In genomic region chr1:226687476-226687875, GRCh38 we compare ENCODE assay signal across 10 cellular contexts. TPM values are rescaled to one million over a fixed set of nuclear protein-coding genes. Genes with fewer than 3 reads are reported as not detected.
DNase-seq lines count a peak whose midpoint lies in the region; ATAC-seq, FAIRE-seq and TF ChIP-seq lines count a peak whose summit lies in the region.
"Had no signal": no experiment of that assay in that cellular context is flagged by ENCODE, and none has a peak within 500 bp of the region (broad histone marks: within the 10 kb centered on the region; RNA-seq: fewer than 3 reads in every experiment).

No MANE protein-coding gene starts in this region.

- H3K27ac Mint-ChIP-seq in activated naive CD8-positive, alpha-beta T cell treated with anti-CD3 and anti-CD28 coated beads for 36 hours = peak overlapping the region; percentile 98
- H3K27ac Mint-ChIP-seq in chondrocyte (ENCODE audit: unreplicated experiment) = no peak overlapping the region

- peak overlapping the region; percentile 14 for H3K4me3 Mint-ChIP-seq in activated naive CD8-positive, alpha-beta T cell treated with anti-CD3 and anti-CD28 coated beads for 36 hours
- H3K4me3 Mint-ChIP-seq in chondrocyte (ENCODE audit: unreplicated experiment) = no peak overlapping the region

- TF ChIP-seq CTCF in 22Rv1 (IDR thresholded peaks at IDR 0.05) (peak; percentile 3; the same call in 1 of the 2 replicates), Loucy (conservative IDR thresholded peaks at IDR 0.05; ENCODE audit: low read length) (peak; percentile 73), chondrocyte (IDR thresholded peaks at IDR 0.05) (no peak), D721Med (IDR thresholded peaks at IDR 0.05; ENCODE audit: insufficient read depth, missing control alignments) (no peak), prostate gland (IDR thresholded peaks at IDR 0.05) (peak in 2 of 4 experiments; percentile 13 to 15)

- H3K27ac ChIP-seq in 22Rv1 (no peak overlapping the region), prostate gland (no peak overlapping the region)

- no peak for FAIRE-seq in D721Med (lab: Jason Lieb, UNC)

- ATAC-seq in GM21786 (IDR thresholded peaks at IDR 0.05; ENCODE audit: unreplicated experiment) = no peak

- H3K4me1 ChIP-seq in Loucy (ENCODE audit: insufficient read depth, low read length, poor library complexity, severe bottlenecking) = peaks cover 2% of the 10 kb centered on the region
- peaks cover 2% of the 10 kb centered on the region for H3K4me1 ChIP-seq in prostate gland (replicated peaks)

- H3F3A ChIP-seq in Loucy (ENCODE audit: low read depth) = no peaks in the 10 kb centered on the region

- peaks cover 100% of the 10 kb centered on the region for H3K4me1 Mint-ChIP-seq in activated naive CD8-positive, alpha-beta T cell treated with anti-CD3 and anti-CD28 coated beads for 36 hours
- peaks cover 14% of the 10 kb centered on the region for H3K4me1 Mint-ChIP-seq in chondrocyte (ENCODE audit: low read depth)

- H3K36me3 Mint-ChIP-seq in activated naive CD8-positive, alpha-beta T cell treated with anti-CD3 and anti-CD28 coated beads for 36 hours = peaks cover 71% of the 10 kb centered on the region
- H3K36me3 Mint-ChIP-seq in chondrocyte (ENCODE audit: low read depth) = peaks cover 3% of the 10 kb centered on the region

- peaks cover 39% of the 10 kb centered on the region; the same call in 1 of the 2 replicates for H3K36me3 ChIP-seq in Loucy (ENCODE audit: insufficient read depth, low read length)
- no peaks in the 10 kb centered on the region for H3K36me3 ChIP-seq in prostate gland

- no peaks in the 10 kb centered on the region for H3K9me2 ChIP-seq in Loucy (replicated peaks; ENCODE audit: low read depth, low read length)

- DNase-seq in activated naive CD8-positive, alpha-beta T cell treated with anti-CD3 and anti-CD28 coated beads for 36 hours = peak; percentile 61
- DNase-seq in midbrain (lab: John Stamatoyannopoulos, UW) = peak; percentile 32
- no peak for DNase-seq in chondrocyte (ENCODE audit: low spot score)
- no peak for DNase-seq in D721Med (ENCODE audit: insufficient read length, low spot score)
- no peak for DNase-seq in prostate gland (ENCODE audit: low spot score)
- DNase-seq: COR-L47, HCEC 1CT had no signal

- no peak overlapping the region for H3K4me3 ChIP-seq in Loucy (ENCODE audit: low read length, poor library complexity, severe bottlenecking)
- no peak overlapping the region for H3K4me3 ChIP-seq in prostate gland

- no peak overlapping the region for H3K4me2 ChIP-seq in Loucy (ENCODE audit: low read depth, low read length, poor library complexity, severe bottlenecking)

- H3K9ac ChIP-seq in Loucy (ENCODE audit: low read depth, low read length, poor library complexity, severe bottlenecking) = no peak overlapping the region

- no peaks in the 10 kb centered on the region for H3K27me3 ChIP-seq in Loucy (ENCODE audit: insufficient read depth, low read length, poor library complexity, severe bottlenecking)
- no peaks in the 10 kb centered on the region for H3K27me3 ChIP-seq in prostate gland (replicated peaks; ENCODE audit: insufficient read depth)

- H3K9me3 ChIP-seq in Loucy (ENCODE audit: insufficient read depth, low read depth, low read length) = no peaks in the 10 kb centered on the region
- H3K9me3 ChIP-seq in prostate gland = no peaks in the 10 kb centered on the region

- H2AFZ ChIP-seq in Loucy (ENCODE audit: low read length) = no peak overlapping the region

- intact Hi-C loops in prostate gland (cut with DNase I) = no loop called here

- peaks cover 2% of the 10 kb centered on the region for H4K20me1 ChIP-seq in Loucy (ENCODE audit: insufficient read depth, low read length, poor library complexity, severe bottlenecking)

- WGBS in prostate gland = 82% methylated on average over 3 of the region's 3 CpGs

- H3K27me3 Mint-ChIP-seq in activated naive CD8-positive, alpha-beta T cell treated with anti-CD3 and anti-CD28 coated beads for 36 hours = no peaks in the 10 kb centered on the region
- no peaks in the 10 kb centered on the region for H3K27me3 Mint-ChIP-seq in chondrocyte (ENCODE audit: low read depth)

- peaks cover 94% of the 10 kb centered on the region for H3K79me2 ChIP-seq in Loucy (ENCODE audit: insufficient read depth, low read length)

- TF ChIP-seq POLR2A in prostate gland (IDR thresholded peaks at IDR 0.05) = no peak

- no peaks in the 10 kb centered on the region for H3K9me3 Mint-ChIP-seq in activated naive CD8-positive, alpha-beta T cell treated with anti-CD3 and anti-CD28 coated beads for 36 hours
- H3K9me3 Mint-ChIP-seq in chondrocyte (ENCODE audit: low read depth) = no peaks in the 10 kb centered on the region

RNA-seq across cellular contexts. Expression of gene ITPKB, which starts 51.6 kb away (rescaled TPM):
- 10 to 100 TPM; 30.7 to 30.8 TPM for total RNA-seq in activated naive CD8-positive, alpha-beta T cell treated with anti-CD3 and anti-CD28 coated beads for 36 hours
- total RNA-seq in chondrocyte = 13.3 to 13.7 TPM (median 13.4 TPM) in 3 replicates
- total RNA-seq in prostate gland = 10 to 100 TPM; 47.5 to 49.2 TPM

Comparison
In these comparisons a context has a peak if more than half of its experiments do, and no peak if none do; other contexts are left out.
1. CTCF ChIP-seq: peak in 22Rv1 (single experiment) and Loucy (single experiment); none in chondrocyte (single experiment) and D721Med (single experiment).
2. DNase-seq: peak in activated naive CD8-positive, alpha-beta T cell treated with anti-CD3 and anti-CD28 coated beads for 36 hours (single experiment) and midbrain (single experiment); none in chondrocyte (single experiment), D721Med (single experiment) and prostate gland (single experiment).